Comparison of ENCODE assay signal across 8 cellular contexts in genomic region chr15:43330780-43331086, GRCh38. TPM values are rescaled to one million over a fixed set of nuclear protein-coding genes. Genes with fewer than 3 reads are reported as not detected.
A peak's percentile ranks its signal among the peaks of the same experiment; 100 is the strongest.
DNase-seq lines count a peak whose midpoint lies in the region; ATAC-seq, FAIRE-seq and TF ChIP-seq lines count a peak whose summit lies in the region.

No MANE protein-coding gene starts in this region.

- peak overlapping the region; percentile 94 for H3K4me3 Mint-ChIP-seq in glutamatergic neuron (ENCODE audit: unreplicated experiment)

- peak overlapping the region; percentile 89; the same call in 1 of the 2 replicates for H3K27ac ChIP-seq in SK-N-MC

- H3K27me3 Mint-ChIP-seq in glutamatergic neuron (ENCODE audit: unreplicated experiment) = peaks cover 2% of the 10 kb centered on the region

- peaks cover 20% of the 10 kb centered on the region for H3K36me3 ChIP-seq in SK-N-MC (ENCODE audit: insufficient read depth, low read length)

- no peak for FAIRE-seq in RCC 7860 (lab: Jason Lieb, UNC)

- DNase-seq in HFF-Myc (ENCODE audit: extremely low read depth, low read depth) (no peak), SK-N-MC (ENCODE audit: low read depth, low spot score) (no peak), glutamatergic neuron (no peak), RCC 7860 (ENCODE audit: low spot score) (no peak)
- no peak for DNase-seq in stimulated activated naive CD8-positive, alpha-beta T cell treated with anti-CD3 and anti-CD28 coated beads, Interleukin-15, Interleukin-2, amounts not matched to agents 100 U/mL and 50 U/mL, for 24 hours
- no peak for DNase-seq in activated CD4-positive, alpha-beta T cell treated with anti-CD3 and anti-CD28 coated beads for 1 hour

- no peak for TF ChIP-seq CTCF in HFF-Myc (IDR thresholded peaks at IDR 0.05; ENCODE audit: low read depth, low read length, missing control alignments)
- TF ChIP-seq CTCF in glutamatergic neuron (IDR thresholded peaks at IDR 0.05; ENCODE audit: partially characterized antibody, unreplicated experiment) = no peak

- H3K27ac Mint-ChIP-seq in glutamatergic neuron (ENCODE audit: unreplicated experiment) = peak overlapping the region; percentile 88

- peaks cover 14% of the 10 kb centered on the region for H3K4me1 Mint-ChIP-seq in glutamatergic neuron (ENCODE audit: low read depth, unreplicated experiment)

- H3K36me3 Mint-ChIP-seq in glutamatergic neuron (ENCODE audit: unreplicated experiment) = no peaks in the 10 kb centered on the region

- ATAC-seq in GM18499 (IDR thresholded peaks at IDR 0.05; ENCODE audit: insufficient read depth, unreplicated experiment) = peak; percentile 18
- peak; percentile 12 for ATAC-seq in stimulated activated naive CD8-positive, alpha-beta T cell treated with anti-CD3 and anti-CD28 coated beads, Interleukin-15, Interleukin-2, amounts not matched to agents 100 U/mL and 50 U/mL, for 24 hours
- ATAC-seq in GM19328 (IDR thresholded peaks at IDR 0.05; ENCODE audit: unreplicated experiment) = no peak

- no peaks in the 10 kb centered on the region for H3K9me3 ChIP-seq in SK-N-MC (ENCODE audit: low read depth, low read length)

- H3K4me3 ChIP-seq in HFF-Myc (replicated peaks; ENCODE audit: low read depth, low read length) (peak overlapping the region; percentile 73), SK-N-MC (peak overlapping the region; percentile 99)

- H3K9ac ChIP-seq in SK-N-MC (ENCODE audit: insufficient read length) = peak overlapping the region; percentile 94

- peaks cover 2% of the 10 kb centered on the region for H3K9me3 Mint-ChIP-seq in glutamatergic neuron (ENCODE audit: unreplicated experiment)

RNA-seq across cellular contexts. Expression of gene LCMT2, which starts 0.4 kb away (rescaled TPM):
- total RNA-seq in glutamatergic neuron (ENCODE audit: unreplicated experiment) = 8.0 TPM

RNA-seq across cellular contexts. Expression of gene TGM7, which starts 28.7 kb away (rescaled TPM):
- total RNA-seq in glutamatergic neuron (ENCODE audit: unreplicated experiment) = not detected

RNA-seq across cellular contexts. Expression of gene ZSCAN29, which starts 40.1 kb away (rescaled TPM):
- 118 TPM for total RNA-seq in glutamatergic neuron (ENCODE audit: unreplicated experiment)

RNA-seq across cellular contexts. Expression of gene TUBGCP4, which starts 40.2 kb away (rescaled TPM):
- 29.9 TPM for total RNA-seq in glutamatergic neuron (ENCODE audit: unreplicated experiment)
